19 cellular contexts compared by ENCODE assay signal in the genomic region with DNA sequence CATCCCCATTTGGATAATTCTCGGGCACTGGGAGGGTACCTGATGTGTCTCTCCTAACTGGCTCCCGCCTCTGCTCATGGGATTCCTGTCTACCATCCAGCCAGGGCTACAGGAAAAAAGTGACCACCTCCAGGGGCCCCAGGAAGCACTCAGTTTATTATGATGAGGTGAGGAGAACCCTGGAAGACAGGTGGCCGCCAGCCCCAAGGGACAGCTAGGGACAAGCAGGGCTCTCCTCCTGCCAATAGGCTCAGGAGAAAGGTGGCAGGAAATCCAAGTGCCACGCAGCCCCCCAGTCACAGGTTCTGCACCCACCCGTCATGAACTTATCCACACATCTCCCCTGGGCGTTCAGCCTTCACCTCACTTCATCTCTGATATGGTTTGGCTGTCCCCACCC.
A peak's percentile ranks its signal among the peaks of the same experiment; 100 is the strongest.
DNase-seq lines count a peak whose midpoint lies in the region; ATAC-seq and TF ChIP-seq lines count a peak whose summit lies in the region.
"Had no signal": no experiment of that assay in that cellular context is flagged by ENCODE, and none has a peak within 500 bp of the region (broad histone marks: within the 10 kb centered on the region; RNA-seq: fewer than 3 reads in every experiment).

No MANE protein-coding gene starts in this region.

- H3K9me3 ChIP-seq in breast epithelium = no peaks in the 10 kb centered on the region
- H3K9me3 ChIP-seq in tibial artery = no peaks in the 10 kb centered on the region
- H3K9me3 ChIP-seq: BLaER1 treated with 17β-estradiol and CSF1 and Interleukin-3, amounts not matched to agents 10 nM and 100 nM; Caco-2 had no signal

- H3K27ac ChIP-seq in breast epithelium = no peak overlapping the region
- H3K27ac ChIP-seq in tibial artery = no peak overlapping the region
- H3K27ac ChIP-seq: 22Rv1; A549; BLaER1 treated with 17β-estradiol and CSF1 and Interleukin-3, amounts not matched to agents 10 nM and 100 nM; C4-2B had no signal

- no peaks in the 10 kb centered on the region for H3K36me3 ChIP-seq in breast epithelium
- no peaks in the 10 kb centered on the region for H3K36me3 ChIP-seq in tibial artery
- H3K36me3 ChIP-seq: BLaER1 treated with 17β-estradiol and CSF1 and Interleukin-3, amounts not matched to agents 10 nM and 100 nM had no signal

- H3K27ac Mint-ChIP-seq in MCF 10A (ENCODE audit: low read depth, unreplicated experiment) = peak overlapping the region; percentile 17
- H3K27ac Mint-ChIP-seq: B cell; CD4-positive, alpha-beta T cell; CD8-positive, alpha-beta T cell had no signal

- peaks cover 36% of the 10 kb centered on the region for H3K4me1 Mint-ChIP-seq in MCF 10A (ENCODE audit: insufficient read depth, unreplicated experiment)
- H3K4me1 Mint-ChIP-seq: B cell had no signal

- DNase-seq in MCF 10A (ENCODE audit: unreplicated experiment) (no peak), breast epithelium (ENCODE audit: low spot score in 2 of 2) (no peak), posterior vena cava (ENCODE audit: low spot score) (peak; percentile 66), tibial artery (peak; percentile 2 to 27)
- DNase-seq in stimulated activated CD4-positive, alpha-beta T cell treated with anti-CD3 and anti-CD28 coated beads, Interleukin-15, amount 100 ng/mL, for 24 hours = no peak
- DNase-seq: AML-193; Caco-2; Calu3; CD4-positive, alpha-beta T cell; CD8-positive, alpha-beta T cell; DMS79 treated with DMSO at 0.1 percent for 48 hours; GF-D8 had no signal

- ATAC-seq in HG02938 (IDR thresholded peaks at IDR 0.05; ENCODE audit: unreplicated experiment) (no peak), HG02870 (IDR thresholded peaks at IDR 0.05; ENCODE audit: unreplicated experiment) (no peak)
- ATAC-seq: A549; CD8-positive, alpha-beta T cell had no signal

- no peaks in the 10 kb centered on the region for H3K9me3 Mint-ChIP-seq in MCF 10A (ENCODE audit: unreplicated experiment)
- H3K9me3 Mint-ChIP-seq: CD4-positive, alpha-beta T cell; CD8-positive, alpha-beta T cell had no signal

- H3K4me3 Mint-ChIP-seq in MCF 10A (ENCODE audit: unreplicated experiment) = no peak overlapping the region
- H3K4me3 Mint-ChIP-seq: B cell; CD4-positive, alpha-beta T cell; CD8-positive, alpha-beta T cell had no signal

- H3K4me1 ChIP-seq in breast epithelium (no peaks in the 10 kb centered on the region), tibial artery (no peaks in the 10 kb centered on the region)

- no peaks in the 10 kb centered on the region for H3K36me3 Mint-ChIP-seq in MCF 10A (ENCODE audit: insufficient read depth, unreplicated experiment)
- H3K36me3 Mint-ChIP-seq: CD8-positive, alpha-beta T cell had no signal

- CTCF ChIA-PET in MCF 10A (lab: Yijun Ruan, JAX) = no interaction called here

- TF ChIP-seq POLR2A in breast epithelium (IDR thresholded peaks at IDR 0.05) = no peak

- intact Hi-C loops in MCF 10A (cut with micrococcal nuclease) (loop anchor here (5.0 kb wide), 1 partner anchor 45 kb away; no protein-coding TSS in a partner anchor), breast epithelium (cut with DNase I; ENCODE audit: low total_unique reads) (no loop called here), posterior vena cava (cut with DNase I) (no loop called here), tibial artery (cut with DNase I; ENCODE audit: low total_unique reads) (no loop called here)

- no peak for TF ChIP-seq CTCF in MCF 10A (IDR thresholded peaks at IDR 0.05; ENCODE audit: unreplicated experiment)
- TF ChIP-seq CTCF in breast epithelium (IDR thresholded peaks at IDR 0.05) = no peak
- no peak for TF ChIP-seq CTCF in tibial artery (IDR thresholded peaks at IDR 0.05)

- H3K27me3 Mint-ChIP-seq in MCF 10A (ENCODE audit: insufficient read depth, unreplicated experiment) = no peaks in the 10 kb centered on the region
- H3K27me3 Mint-ChIP-seq: B cell had no signal

- POLR2A ChIA-PET in MCF 10A (lab: Yijun Ruan, JAX) = no interaction called here

- BruUV-seq in MCF 10A (replicated peaks; lab: Mats Ljungman, UMichigan) = no TSS peak

- no peak overlapping the region for H3K4me3 ChIP-seq in breast epithelium
- no peak overlapping the region for H3K4me3 ChIP-seq in tibial artery
- H3K4me3 ChIP-seq: A549; BLaER1 treated with 17β-estradiol and CSF1 and Interleukin-3, amounts not matched to agents 10 nM and 100 nM had no signal

- H3K27me3 ChIP-seq in breast epithelium = peaks cover 0 to 7% of the 10 kb centered on the region in 2 donors
- H3K27me3 ChIP-seq in tibial artery = peaks cover 0 to 7% of the 10 kb centered on the region in 2 donors
- H3K27me3 ChIP-seq: BLaER1 treated with 17β-estradiol and CSF1 and Interleukin-3, amounts not matched to agents 10 nM and 100 nM had no signal

Comparison
In these comparisons a context has a peak if more than half of its experiments do, and no peak if none do; other contexts are left out.
1. DNase-seq: peak in posterior vena cava (single experiment) and tibial artery (2 of 2); none in MCF 10A (single experiment), breast epithelium (0 of 2) and stimulated activated CD4-positive, alpha-beta T cell treated with anti-CD3 and anti-CD28 coated beads, Interleukin-15, amount 100 ng/mL, for 24 hours (single experiment).